Comparison of ENCODE assay signal across 26 cellular contexts in the genomic region with DNA sequence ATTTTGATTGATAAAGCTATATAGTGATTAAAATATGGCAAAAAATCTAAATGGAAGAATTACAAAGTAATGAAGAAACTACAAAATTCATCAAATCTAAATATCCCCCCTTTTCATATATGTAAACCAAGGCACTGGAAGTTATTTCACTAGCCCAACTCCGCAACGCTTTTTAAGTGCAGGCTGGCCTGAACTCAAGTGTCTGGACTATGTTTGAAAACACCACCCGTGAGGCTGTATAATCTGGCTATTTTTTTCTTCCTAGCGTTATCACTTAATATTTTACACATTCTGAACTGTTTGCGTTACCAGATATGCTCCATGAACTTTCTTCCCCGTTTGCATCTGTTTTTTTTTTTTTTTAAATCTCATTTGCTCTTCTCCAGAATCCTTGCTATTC.
DNase-seq lines count a peak whose midpoint lies in the region; ATAC-seq and TF ChIP-seq lines count a peak whose summit lies in the region.
"Had no signal": no experiment of that assay in that cellular context is flagged by ENCODE, and none has a peak within 500 bp of the region (broad histone marks: within the 10 kb centered on the region; RNA-seq: fewer than 3 reads in every experiment).

No MANE protein-coding gene starts in this region.

- POLR2A ChIA-PET in activated CD8-positive, alpha-beta T cell treated with anti-CD3 and anti-CD28 coated beads, Interleukin-2, amount 10 ng/mL, durations not matched to agents 7 days and 5 days (lab: Charles Lee): no interaction called here

- no peaks in the 10 kb centered on the region for H3K9me3 ChIP-seq in heart left ventricle
- H3K9me3 ChIP-seq in right cardiac atrium (ENCODE audit: control insufficient read depth, low read length): no peaks in the 10 kb centered on the region
- H3K9me3 ChIP-seq in neural progenitor cell (ENCODE audit: low read depth): no peaks in the 10 kb centered on the region
- H3K9me3 ChIP-seq: BE2C, BLaER1 had no signal

- CTCF ChIA-PET in activated CD8-positive, alpha-beta T cell treated with anti-CD3 and anti-CD28 coated beads, Interleukin-2, amount 10 ng/mL, durations not matched to agents 7 days and 5 days (lab: Charles Lee): no interaction called here

- no peak overlapping the region for H2AFZ ChIP-seq in GM23338
- H2AFZ ChIP-seq in neural progenitor cell (replicated peaks): peak overlapping the region; percentile 18

- H3K4me1 Mint-ChIP-seq in GM23338 (peaks cover 27% of the 10 kb centered on the region), neural progenitor cell (peaks cover 6% of the 10 kb centered on the region)
- no peaks in the 10 kb centered on the region for H3K4me1 Mint-ChIP-seq in activated CD8-positive, alpha-beta T cell treated with anti-CD3 and anti-CD28 coated beads, Interleukin-2, amount 10 ng/mL, durations not matched to agents 7 days and 5 days (ENCODE audit: low read depth)
- H3K4me1 Mint-ChIP-seq: CD14-positive monocyte; CD4-positive, CD25-positive, alpha-beta regulatory T cell; CD8-positive, alpha-beta memory T cell had no signal

- TF ChIP-seq CTCF in heart left ventricle (IDR thresholded peaks at IDR 0.05) (no peak), GM23338 (conservative IDR thresholded peaks at IDR 0.05; ENCODE audit: low read depth in 2 of 2) (no peak), fibroblast of villous mesenchyme (IDR thresholded peaks at IDR 0.05; ENCODE audit: insufficient read depth, low read depth, low read length) (no peak), neural progenitor cell (IDR thresholded peaks at IDR 0.05) (no peak)

- TF ChIP-seq POLR2A in heart left ventricle (IDR thresholded peaks at IDR 0.05): no peak

- H3K9me3 Mint-ChIP-seq in GM23338: peaks cover 6% of the 10 kb centered on the region; the same call in 2 of the 3 replicates
- H3K9me3 Mint-ChIP-seq in neural progenitor cell: no peaks in the 10 kb centered on the region
- H3K9me3 Mint-ChIP-seq in activated CD8-positive, alpha-beta T cell treated with anti-CD3 and anti-CD28 coated beads, Interleukin-2, amount 10 ng/mL, durations not matched to agents 7 days and 5 days (ENCODE audit: insufficient read depth): peaks cover 9% of the 10 kb centered on the region
- H3K9me3 Mint-ChIP-seq: CD8-positive, alpha-beta memory T cell had no signal

- no peaks in the 10 kb centered on the region for H4K20me1 ChIP-seq in GM23338 (replicated peaks; ENCODE audit: insufficient read depth)
- H4K20me1 ChIP-seq in neural progenitor cell (ENCODE audit: low read depth): no peaks in the 10 kb centered on the region
- H4K20me1 ChIP-seq: BLaER1 had no signal

- H3K36me3 Mint-ChIP-seq in GM23338 (ENCODE audit: low read depth) (peaks cover 12% of the 10 kb centered on the region), neural progenitor cell (no peaks in the 10 kb centered on the region)
- no peaks in the 10 kb centered on the region for H3K36me3 Mint-ChIP-seq in activated CD8-positive, alpha-beta T cell treated with anti-CD3 and anti-CD28 coated beads, Interleukin-2, amount 10 ng/mL, durations not matched to agents 7 days and 5 days (ENCODE audit: low read depth)
- H3K36me3 Mint-ChIP-seq: CD14-positive monocyte; CD4-positive, alpha-beta memory T cell; CD4-positive, CD25-positive, alpha-beta regulatory T cell had no signal

- no peak overlapping the region for H3K9ac ChIP-seq in neural progenitor cell
- H3K9ac ChIP-seq: BLaER1 had no signal

- H3K27me3 Mint-ChIP-seq in GM23338 (ENCODE audit: insufficient read depth, low read depth, poor library complexity) (peaks cover 3% of the 10 kb centered on the region), neural progenitor cell (ENCODE audit: insufficient read depth, low read depth) (no peaks in the 10 kb centered on the region)
- no peaks in the 10 kb centered on the region for H3K27me3 Mint-ChIP-seq in activated CD8-positive, alpha-beta T cell treated with anti-CD3 and anti-CD28 coated beads, Interleukin-2, amount 10 ng/mL, durations not matched to agents 7 days and 5 days (ENCODE audit: low read depth)
- H3K27me3 Mint-ChIP-seq: CD4-positive, alpha-beta memory T cell had no signal

- H3K4me3 ChIP-seq in heart left ventricle (peak overlapping the region in 1 of 12 donors; percentile 9), right cardiac atrium (ENCODE audit: low read length) (no peak overlapping the region), GM23338 (no peak overlapping the region), fibroblast of villous mesenchyme (ENCODE audit: low read depth, low read length) (no peak overlapping the region), neural progenitor cell (no peak overlapping the region)
- H3K4me3 ChIP-seq: BLaER1, GM12878 had no signal

- H3K4me1 ChIP-seq in heart left ventricle (no peaks in the 10 kb centered on the region), right cardiac atrium (ENCODE audit: control insufficient read depth, insufficient read depth, low read length) (no peaks in the 10 kb centered on the region), GM23338 (ENCODE audit: insufficient read depth) (peaks cover 39% of the 10 kb centered on the region), neural progenitor cell (no peaks in the 10 kb centered on the region)
- H3K4me1 ChIP-seq: BE2C, BLaER1 had no signal

- intact Hi-C loops in heart left ventricle (cut with DNase I): no loop called here
- intact Hi-C loops in right cardiac atrium (cut with DNase I): no loop called here

- no peaks in the 10 kb centered on the region for H3K27me3 ChIP-seq in heart left ventricle
- H3K27me3 ChIP-seq in right cardiac atrium (ENCODE audit: control insufficient read depth, insufficient read depth): no peaks in the 10 kb centered on the region
- no peaks in the 10 kb centered on the region for H3K27me3 ChIP-seq in GM23338 (ENCODE audit: insufficient read depth)
- no peaks in the 10 kb centered on the region for H3K27me3 ChIP-seq in neural progenitor cell
- H3K27me3 ChIP-seq: BE2C, BLaER1 had no signal

- no peak overlapping the region for H3K4me3 Mint-ChIP-seq in GM23338
- H3K4me3 Mint-ChIP-seq in neural progenitor cell: no peak overlapping the region
- no peak overlapping the region for H3K4me3 Mint-ChIP-seq in activated CD8-positive, alpha-beta T cell treated with anti-CD3 and anti-CD28 coated beads, Interleukin-2, amount 10 ng/mL, durations not matched to agents 7 days and 5 days
- H3K4me3 Mint-ChIP-seq: CD14-positive monocyte; CD4-positive, alpha-beta memory T cell; CD4-positive, CD25-positive, alpha-beta regulatory T cell; CD8-positive, alpha-beta memory T cell had no signal

- no peaks in the 10 kb centered on the region for H3K79me2 ChIP-seq in GM23338 (replicated peaks; ENCODE audit: insufficient read depth)
- H3K79me2 ChIP-seq in neural progenitor cell (ENCODE audit: low read depth): no peaks in the 10 kb centered on the region

- H3K4me2 ChIP-seq in GM23338: no peak overlapping the region
- H3K4me2 ChIP-seq in neural progenitor cell: no peak overlapping the region
- H3K4me2 ChIP-seq: BLaER1 had no signal

- H3K27ac Mint-ChIP-seq in GM23338: peak overlapping the region; percentile 1; the same call in 1 of the 2 replicates
- H3K27ac Mint-ChIP-seq in neural progenitor cell: no peak overlapping the region
- no peak overlapping the region for H3K27ac Mint-ChIP-seq in activated CD8-positive, alpha-beta T cell treated with anti-CD3 and anti-CD28 coated beads, Interleukin-2, amount 10 ng/mL, durations not matched to agents 7 days and 5 days
- H3K27ac Mint-ChIP-seq: CD14-positive monocyte; CD4-positive, alpha-beta memory T cell; CD4-positive, CD25-positive, alpha-beta regulatory T cell; CD8-positive, alpha-beta memory T cell had no signal

- H3K27ac ChIP-seq in heart left ventricle: no peak overlapping the region
- H3K27ac ChIP-seq in right cardiac atrium (ENCODE audit: low read length): no peak overlapping the region
- no peak overlapping the region for H3K27ac ChIP-seq in GM23338 (ENCODE audit: low read depth)
- no peak overlapping the region for H3K27ac ChIP-seq in neural progenitor cell
- H3K27ac ChIP-seq: BLaER1 had no signal

- H3F3A ChIP-seq in GM23338 (replicated peaks; ENCODE audit: low read depth) (no peaks in the 10 kb centered on the region), neural progenitor cell (ENCODE audit: low read depth) (no peaks in the 10 kb centered on the region)

- DNase-seq in heart left ventricle: peak in 2 of 5 donors; percentile 15 to 26
- DNase-seq in right cardiac atrium: no peak
- DNase-seq in GM23338 (ENCODE audit: low spot score): no peak
- peak; percentile 39 for DNase-seq in fibroblast of villous mesenchyme (ENCODE audit: low read depth)
- no peak for DNase-seq in neural progenitor cell (ENCODE audit: low spot score)
- no peak for DNase-seq in cortex of kidney (lab: John Stamatoyannopoulos, UW)
- no peak for DNase-seq in activated CD8-positive, alpha-beta T cell treated with anti-CD3 and anti-CD28 coated beads, Interleukin-2, amount 10 ng/mL, durations not matched to agents 7 days and 5 days
- DNase-seq: 8988T; ACHN; BE2C; C1 segment of cervical spinal cord; CD4-positive, alpha-beta memory T cell; CD4-positive, CD25-positive, alpha-beta regulatory T cell; CD8-positive, alpha-beta memory T cell; COR-L47; DMS 273 treated with DMSO at 0.1 percent for 48 hours; DMS153; DMS53; DMS79; DND-41; EL; GDM1 had no signal

- no peaks in the 10 kb centered on the region for H3K36me3 ChIP-seq in heart left ventricle
- no peaks in the 10 kb centered on the region for H3K36me3 ChIP-seq in GM23338 (ENCODE audit: insufficient read depth)
- no peaks in the 10 kb centered on the region for H3K36me3 ChIP-seq in neural progenitor cell
- H3K36me3 ChIP-seq: BE2C, BLaER1 had no signal

- 32 to 38% (median 36%) methylated on average over 6 of the region's 6 CpGs for WGBS in heart left ventricle, 4 donors
- WGBS in right cardiac atrium: 37% methylated on average over 6 of the region's 6 CpGs

- no peaks in the 10 kb centered on the region for H3K9me2 ChIP-seq in GM23338 (ENCODE audit: insufficient read depth)

- ATAC-seq in heart left ventricle (peak in 3 of 4 donors; percentile 50 to 58 (median 51)), right cardiac atrium (no peak), GM23338 (no peak), HG03520 (IDR thresholded peaks at IDR 0.05; ENCODE audit: unreplicated experiment) (no peak)
- ATAC-seq in activated CD8-positive, alpha-beta T cell treated with anti-CD3 and anti-CD28 coated beads, Interleukin-2, amount 10 ng/mL, durations not matched to agents 7 days and 5 days: no peak
- ATAC-seq: GM12878 had no signal

TF ChIP-seq in GM23338, 12 proteins besides CTCF, POLR2A, EP300 and RAD21 (continues in another document):
- TF ChIP-seq ZNF331 (CRISPR knock-in tag; IDR thresholded peaks at IDR 0.05; ENCODE audit: low read depth) (no peak), NANOG (IDR thresholded peaks at IDR 0.05; ENCODE audit: borderline replicate concordance) (no peak), CREB1 (CRISPR knock-in tag; IDR thresholded peaks at IDR 0.05; ENCODE audit: low read depth) (no peak), EZH2 (IDR thresholded peaks at IDR 0.05; ENCODE audit: low read depth, unreplicated experiment) (no peak), ZNF114 (CRISPR knock-in tag; IDR thresholded peaks at IDR 0.05) (no peak)

Comparison
In these comparisons a context has a peak if more than half of its experiments do, and no peak if none do; other contexts are left out.
1. ATAC-seq: peak in heart left ventricle (3 of 4); none in right cardiac atrium (0 of 2), GM23338 (single experiment), HG03520 (single experiment) and activated CD8-positive, alpha-beta T cell treated with anti-CD3 and anti-CD28 coated beads, Interleukin-2, amount 10 ng/mL, durations not matched to agents 7 days and 5 days (single experiment).